Comparison of ENCODE assay signal across 8 cellular contexts in the genomic region with DNA sequence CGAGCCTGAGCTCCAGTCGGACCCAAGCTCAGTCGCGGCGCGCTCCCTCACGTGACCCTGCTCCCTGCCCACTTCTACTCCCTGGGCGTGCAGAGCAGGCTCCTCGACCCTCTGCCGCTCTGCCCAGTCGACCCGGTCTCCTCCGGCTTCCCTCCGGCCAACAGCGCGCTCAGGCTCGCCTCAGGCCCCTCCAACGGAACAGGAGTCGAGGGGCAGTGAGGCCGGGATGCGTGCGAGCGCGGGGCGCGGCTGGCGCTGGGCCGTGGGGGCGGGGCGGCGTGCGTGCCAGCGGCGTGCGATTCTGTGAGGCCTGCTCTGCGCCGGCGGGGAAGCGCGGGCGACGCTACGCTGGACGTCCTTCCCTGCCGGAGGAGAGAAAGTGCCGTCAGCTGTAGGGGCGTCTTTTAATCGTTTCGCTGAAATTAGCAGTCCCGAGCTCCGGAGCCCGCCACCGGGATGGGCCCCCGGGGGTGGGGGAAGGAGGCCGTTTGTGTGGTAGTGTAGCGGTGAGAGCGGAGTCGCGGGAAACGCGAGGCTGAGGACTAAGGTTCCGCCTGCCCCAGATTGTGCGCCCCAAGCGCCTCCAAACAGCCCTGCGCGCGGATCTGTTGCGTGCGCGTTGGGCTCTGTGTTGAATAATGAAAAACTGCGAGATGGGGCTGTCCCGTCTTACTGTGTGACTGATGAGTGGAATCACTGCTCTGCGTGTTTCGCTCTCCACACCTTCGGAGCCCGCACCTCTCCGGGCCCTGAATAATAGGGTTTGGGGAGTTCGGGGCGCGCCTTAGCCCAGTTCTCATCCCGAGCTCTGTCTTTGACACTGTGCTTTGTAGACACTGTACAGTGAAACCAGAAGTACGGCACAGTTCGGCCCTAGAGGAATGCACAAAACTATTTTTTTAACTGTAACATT. TPM values are rescaled to one million over a fixed set of nuclear protein-coding genes. Genes with fewer than 3 reads are reported as not detected.
DNase-seq lines count a peak whose midpoint lies in the region; ATAC-seq and TF ChIP-seq lines count a peak whose summit lies in the region.

A gene with protein sequence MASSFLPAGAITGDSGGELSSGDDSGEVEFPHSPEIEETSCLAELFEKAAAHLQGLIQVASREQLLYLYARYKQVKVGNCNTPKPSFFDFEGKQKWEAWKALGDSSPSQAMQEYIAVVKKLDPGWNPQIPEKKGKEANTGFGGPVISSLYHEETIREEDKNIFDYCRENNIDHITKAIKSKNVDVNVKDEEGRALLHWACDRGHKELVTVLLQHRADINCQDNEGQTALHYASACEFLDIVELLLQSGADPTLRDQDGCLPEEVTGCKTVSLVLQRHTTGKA (minus strand): TSS at position 217 of the 913 bp plus-strand sequence. CDS start 311 bp downstream, outside the sequence.

- CTCF ChIA-PET in RWPE1 (lab: Yijun Ruan, JAX), result interaction anchor here (0.6 to 1.5 kb wide), 3 partner anchors 9 to 361 kb away, joined by 3 to 5 read pairs (median 3); no protein-coding TSS in a partner anchor

- POLR2A ChIA-PET in RWPE1 (lab: Yijun Ruan, JAX; ENCODE audit: low non-redundant PET), result no interaction called here

- peak; percentile 87 for ATAC-seq in GM21825 (IDR thresholded peaks at IDR 0.05; ENCODE audit: unreplicated experiment)
- peak; percentile 92 for ATAC-seq in activated T-helper 17 cell treated with anti-CD3 and anti-CD28 coated beads, Interleukin-2, amount 50 U/mL, for 72 hours (replicated peaks)
- ATAC-seq in natural killer cell treated with Interleukin-12 subunit alpha and Interleukin-12 subunit beta and Interleukin-15 and Interleukin-18, amount 100 ng/mL, for 72 hours, result peak; percentile 94 to 95
- ATAC-seq in stimulated activated naive CD8-positive, alpha-beta T cell treated with anti-CD3 and anti-CD28 coated beads, Interleukin-15, Interleukin-2, amounts not matched to agents 100 U/mL and 50 U/mL, for 24 hours, result peak; percentile 97

- H3K4me1 Mint-ChIP-seq in activated T-helper 17 cell treated with anti-CD3 and anti-CD28 coated beads, Interleukin-2, amount 50 U/mL, for 72 hours, result peaks cover 10% of the 10 kb centered on the region
- peaks cover 20 to 23% of the 10 kb centered on the region in 2 donors for H3K4me1 Mint-ChIP-seq in natural killer cell treated with Interleukin-12 subunit alpha and Interleukin-12 subunit beta and Interleukin-15 and Interleukin-18, amount 100 ng/mL, for 72 hours (ENCODE audit: low read depth in 2 of 2)

- no peaks in the 10 kb centered on the region for H3K9me3 ChIP-seq in KOPT-K1 (ENCODE audit: insufficient read depth, low read length, poor library complexity, severe bottlenecking)

- H3K27me3 Mint-ChIP-seq in activated T-helper 17 cell treated with anti-CD3 and anti-CD28 coated beads, Interleukin-2, amount 50 U/mL, for 72 hours, result no peaks in the 10 kb centered on the region
- no peaks in the 10 kb centered on the region for H3K27me3 Mint-ChIP-seq in natural killer cell treated with Interleukin-12 subunit alpha and Interleukin-12 subunit beta and Interleukin-15 and Interleukin-18, amount 100 ng/mL, for 72 hours

- H3K27ac ChIP-seq in KOPT-K1 (ENCODE audit: low read depth, low read length, poor library complexity, severe bottlenecking), result peak within 1 kb of the TSS; percentile 84
- H3K27ac ChIP-seq in RWPE1, result peak within 1 kb of the TSS; percentile 98

- no peaks in the 10 kb centered on the region for H3K9me3 Mint-ChIP-seq in activated T-helper 17 cell treated with anti-CD3 and anti-CD28 coated beads, Interleukin-2, amount 50 U/mL, for 72 hours
- no peaks in the 10 kb centered on the region for H3K9me3 Mint-ChIP-seq in natural killer cell treated with Interleukin-12 subunit alpha and Interleukin-12 subunit beta and Interleukin-15 and Interleukin-18, amount 100 ng/mL, for 72 hours

- peaks cover 20% of the 10 kb centered on the region for H3K36me3 Mint-ChIP-seq in activated T-helper 17 cell treated with anti-CD3 and anti-CD28 coated beads, Interleukin-2, amount 50 U/mL, for 72 hours (ENCODE audit: low read depth)
- H3K36me3 Mint-ChIP-seq in natural killer cell treated with Interleukin-12 subunit alpha and Interleukin-12 subunit beta and Interleukin-15 and Interleukin-18, amount 100 ng/mL, for 72 hours, result no peaks in the 10 kb centered on the region

- TF ChIP-seq CTCF in RWPE1 (conservative IDR thresholded peaks at IDR 0.05; ENCODE audit: low read depth), result no peak; the same call in 1 of the 2 replicates

- peaks cover 17% of the 10 kb centered on the region for H3K36me3 ChIP-seq in KOPT-K1 (ENCODE audit: insufficient read depth, low read length)

- H3K4me3 Mint-ChIP-seq in activated T-helper 17 cell treated with anti-CD3 and anti-CD28 coated beads, Interleukin-2, amount 50 U/mL, for 72 hours, result peak within 1 kb of the TSS; percentile 89
- peak within 1 kb of the TSS; percentile 94 for H3K4me3 Mint-ChIP-seq in natural killer cell treated with Interleukin-12 subunit alpha and Interleukin-12 subunit beta and Interleukin-15 and Interleukin-18, amount 100 ng/mL, for 72 hours

- H3K27ac Mint-ChIP-seq in activated T-helper 17 cell treated with anti-CD3 and anti-CD28 coated beads, Interleukin-2, amount 50 U/mL, for 72 hours, result peak within 1 kb of the TSS; percentile 96
- H3K27ac Mint-ChIP-seq in natural killer cell treated with Interleukin-12 subunit alpha and Interleukin-12 subunit beta and Interleukin-15 and Interleukin-18, amount 100 ng/mL, for 72 hours, result peak within 1 kb of the TSS; percentile 89 to 90

- peak; percentile 95 for DNase-seq in ELF-1 (ENCODE audit: low read depth, low spot score)
- peak; percentile 87 for DNase-seq in RWPE1 (ENCODE audit: low spot score)
- DNase-seq in fibroblast of peridontal ligament (ENCODE audit: extremely low read depth), result peak; percentile 88
- peak; percentile 87 for DNase-seq in natural killer cell treated with Interleukin-12 subunit alpha and Interleukin-12 subunit beta and Interleukin-15 and Interleukin-18, amount 100 ng/mL, for 72 hours (ENCODE audit: low spot score)
- DNase-seq in stimulated activated naive CD8-positive, alpha-beta T cell treated with anti-CD3 and anti-CD28 coated beads, Interleukin-15, Interleukin-2, amounts not matched to agents 100 U/mL and 50 U/mL, for 24 hours, result peak; percentile 85

RNA-seq across cellular contexts. Expression of the gene that starts here (rescaled TPM):
- 10 to 100 TPM; 33.4 to 41.9 TPM for total RNA-seq in activated T-helper 17 cell treated with anti-CD3 and anti-CD28 coated beads, Interleukin-2, amount 50 U/mL, for 72 hours
- total RNA-seq in natural killer cell treated with Interleukin-12 subunit alpha and Interleukin-12 subunit beta and Interleukin-15 and Interleukin-18, amount 100 ng/mL, for 72 hours, result 10 to 100 TPM; 32.0 to 53.7 TPM

Comparison
In these comparisons a context has a peak if more than half of its experiments do, and no peak if none do; other contexts are left out.
1. Peak in every context shown above with its lines: DNase-seq, ATAC-seq and H3K27ac ChIP-seq.